15 cellular contexts compared by ENCODE assay signal in the genomic region with DNA sequence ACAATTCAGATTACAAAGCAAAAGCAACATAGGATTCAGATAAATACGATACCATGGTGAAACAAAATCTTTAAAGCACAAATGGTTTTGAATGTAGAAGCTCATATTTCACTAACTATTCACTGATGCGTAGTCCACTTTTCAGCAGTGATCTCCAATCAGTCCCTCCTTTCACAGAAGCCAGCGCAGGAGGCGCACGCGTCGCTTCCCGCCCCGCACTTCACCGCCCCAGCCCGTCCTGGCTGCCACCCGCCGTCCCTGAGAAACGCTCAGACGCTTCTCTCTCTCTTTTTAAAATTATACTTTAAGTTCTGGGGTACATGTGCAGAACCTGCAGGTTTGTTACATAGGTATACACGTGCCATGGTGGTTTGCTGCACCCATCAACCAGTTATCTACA. TPM values are rescaled to one million over a fixed set of nuclear protein-coding genes. Genes with fewer than 3 reads are reported as not detected.
DNase-seq lines count a peak whose midpoint lies in the region; ATAC-seq, FAIRE-seq and TF ChIP-seq lines count a peak whose summit lies in the region.
"Had no signal": no experiment of that assay in that cellular context is flagged by ENCODE, and none has a peak within 500 bp of the region (broad histone marks: within the 10 kb centered on the region; RNA-seq: fewer than 3 reads in every experiment).

No MANE protein-coding gene starts in this region.

- no peak for TF ChIP-seq POLR2A in H1 (IDR thresholded peaks at IDR 0.05; ENCODE audit: control extremely low read depth in 1 of 2, low read depth in 2 of 2, low read length in 2 of 2)

- H3K27me3 ChIP-seq in H1 (replicated peaks in 1 of 4; ENCODE audit: control insufficient read depth in 3 of 4, extremely low read depth in 1 of 4, insufficient read depth in 3 of 4, low read length in 3 of 4), result peaks cover 0 to 6% (median 4%) of the 10 kb centered on the region in 4 experiments; a peak in 4 of 7 replicates
- H3K27me3 ChIP-seq in parathyroid adenoma (ENCODE audit: control insufficient read depth, insufficient read depth, low read length), result no peaks in the 10 kb centered on the region

- no peak overlapping the region for H3K9ac ChIP-seq in H1 (replicated peaks in 1 of 4; ENCODE audit: extremely low read depth in 1 of 4, low read depth in 3 of 4, low read length in 3 of 4)
- H3K9ac ChIP-seq in parathyroid adenoma, result no peak overlapping the region

- CTCF ChIA-PET in H1 (lab: Charles Lee; ENCODE audit: partially characterized antibody), result interaction anchor here (0.6 kb wide), 1 partner anchor 158 kb away, joined by 3 read pairs; no protein-coding TSS in a partner anchor

- H3K9me3 ChIP-seq in H1 (ENCODE audit: insufficient read depth in 2 of 2, low read depth in 1 of 2, low read length in 1 of 2) (no peaks in the 10 kb centered on the region; a peak in 1 of 4 replicates), parathyroid adenoma (ENCODE audit: control insufficient read depth, low read length) (no peaks in the 10 kb centered on the region)

- H2BK120ac ChIP-seq in H1 (replicated peaks; ENCODE audit: low read depth, low read length), result no peak overlapping the region

- no peak for TF ChIP-seq EP300 in H1 (IDR thresholded peaks at IDR 0.05; ENCODE audit: borderline replicate concordance in 1 of 2, low read depth in 2 of 2, low read length in 2 of 2)

- H3K27ac ChIP-seq in H1 (ENCODE audit: low read depth, low read length) (no peak overlapping the region), parathyroid adenoma (no peak overlapping the region)
- H3K27ac ChIP-seq: A549, neutrophil had no signal

- no peak overlapping the region for H2BK20ac ChIP-seq in H1 (ENCODE audit: low read length)

- H3K14ac ChIP-seq in H1 (ENCODE audit: insufficient read length), result no peak overlapping the region

- H3K4me2 ChIP-seq in H1 (ENCODE audit: insufficient read depth in 1 of 2, low read depth in 2 of 2, low read length in 2 of 2) (peak overlapping the region; percentile 11 to 84; a peak in 3 of 4 replicates), parathyroid adenoma (ENCODE audit: low read length) (peak overlapping the region; percentile 55)
- H3K4me2 ChIP-seq: A549 had no signal

- H4K8ac ChIP-seq in H1 (ENCODE audit: extremely low read depth, insufficient read depth, low read length), result no peak overlapping the region

- TF ChIP-seq CTCF in H1 (IDR thresholded peaks at IDR 0.05; ENCODE audit: control extremely low read depth in 1 of 3, insufficient read depth in 1 of 3, low read depth in 1 of 3, low read length in 3 of 3) (no peak), parathyroid adenoma (IDR thresholded peaks at IDR 0.05) (no peak), GM10266 (IDR thresholded peaks at IDR 0.05; ENCODE audit: control insufficient read depth, insufficient read depth, low read depth, missing control alignments) (no peak)

- no peak overlapping the region for H4K91ac ChIP-seq in H1 (replicated peaks; ENCODE audit: insufficient read length, low read length)

- no peak overlapping the region for H2BK12ac ChIP-seq in H1 (ENCODE audit: low read depth, low read length)

- DNase-seq in NCI-H1436 (lab: John Stamatoyannopoulos, UW) (peak; percentile 1), NCI-H1436 treated with DMSO at 0.1 percent for 48 hours (lab: John Stamatoyannopoulos, UW) (no peak), DMS79 (lab: John Stamatoyannopoulos, UW) (peak; percentile 10), H1 (ENCODE audit: low read depth in 1 of 2, low spot score in 2 of 2) (no peak), GM10266 (ENCODE audit: extremely low spot score) (no peak), NCI-H526 treated with DMSO at 0.1 percent for 48 hours (lab: John Stamatoyannopoulos, UW) (no peak)
- DNase-seq: aorta, NCI-H1048, NCI-H69, small intestine, T1000 had no signal

- H3K4me1 ChIP-seq in H1 (replicated peaks in 1 of 4; ENCODE audit: control insufficient read depth in 3 of 4, insufficient read depth in 4 of 4, low read length in 3 of 4) (peaks cover 0 to 6% (median 1%) of the 10 kb centered on the region in 4 experiments; a peak in 2 of 7 replicates), parathyroid adenoma (no peaks in the 10 kb centered on the region)
- H3K4me1 ChIP-seq: A549 had no signal

- H3K4me3 ChIP-seq in H1 (ENCODE audit: extremely low read depth in 1 of 4, insufficient read depth in 2 of 4, low read depth in 3 of 4, low read length in 4 of 4), result peak overlapping the region in 1 of 4 experiments; percentile 74; a peak in 2 of 8 replicates
- H3K4me3 ChIP-seq in parathyroid adenoma (ENCODE audit: low read depth, low read length), result peak overlapping the region; percentile 25
- H3K4me3 ChIP-seq: A549 had no signal

- no peaks in the 10 kb centered on the region for H3K79me1 ChIP-seq in H1 (ENCODE audit: low read depth, low read length)

- H3K4ac ChIP-seq in H1 (replicated peaks; ENCODE audit: insufficient read length, low read depth, low read length), result no peak overlapping the region

- no peak overlapping the region for H2AK5ac ChIP-seq in H1 (ENCODE audit: low read depth, low read length)

- H3K23me2 ChIP-seq in H1 (ENCODE audit: low read depth, low read length), result peaks cover 7% of the 10 kb centered on the region; the same call in 1 of the 2 replicates

- ATAC-seq in GM21423 (IDR thresholded peaks at IDR 0.05; ENCODE audit: unreplicated experiment), result no peak
- ATAC-seq: A549 had no signal

- no peak overlapping the region for H4K5ac ChIP-seq in H1 (ENCODE audit: insufficient read length, low read depth, low read length)

- FAIRE-seq in H1 (lab: Jason Lieb, UNC), result no peak
- FAIRE-seq: A549, small intestine had no signal

- H3K18ac ChIP-seq in H1 (ENCODE audit: extremely low read depth, low read length), result no peak overlapping the region

- H2AFZ ChIP-seq in H1 (ENCODE audit: low read length) (no peak overlapping the region), parathyroid adenoma (peak overlapping the region; percentile 26)

- no peak overlapping the region for H2BK15ac ChIP-seq in H1 (ENCODE audit: low read length)

- H4K20me1 ChIP-seq in H1 (replicated peaks in 1 of 2; ENCODE audit: control insufficient read depth in 1 of 2, insufficient read depth in 2 of 2, low read length in 2 of 2), result no peaks in the 10 kb centered on the region

- WGBS in H1 (ENCODE audit: extremely low coverage in 1 of 2, insufficient coverage in 1 of 2, insufficient read length in 1 of 2, insufficient replicate concordance in 2 of 2, low coverage in 1 of 2, low lambda C conversion rate in 2 of 2, missing lambda C conversion rate in 1 of 2), 2 experiments, result 79% methylated on average over 10 of the region's 16 CpGs; no CpG with 5 or more reads in 1 of the 2 experiments

- no peak overlapping the region for H3K23ac ChIP-seq in H1 (ENCODE audit: insufficient read length)

- H3K79me2 ChIP-seq in H1 (ENCODE audit: control insufficient read depth in 1 of 2, insufficient read depth in 2 of 2, low read length in 2 of 2), result no peaks in the 10 kb centered on the region
- H3K79me2 ChIP-seq in parathyroid adenoma, result no peaks in the 10 kb centered on the region

- POLR2A ChIA-PET in H1 (lab: Charles Lee; ENCODE audit: partially characterized antibody), result interaction anchor here (1.6 to 2.1 kb wide), 2 partner anchors 18 to 60 kb away, joined by 5 to 8 read pairs; no protein-coding TSS in a partner anchor

- H3K56ac ChIP-seq in H1 (replicated peaks; ENCODE audit: insufficient read length, low read depth, low read length), result no peak overlapping the region

- H2BK5ac ChIP-seq in H1 (ENCODE audit: low read depth, low read length), result no peak overlapping the region

- no peak for TF ChIP-seq RAD21 in H1 (IDR thresholded peaks at IDR 0.05 in 1 of 2, conservative IDR thresholded peaks at IDR 0.05 in 1 of 2; ENCODE audit: low read depth in 2 of 2, low read length in 2 of 2)

- H3K36me3 ChIP-seq in H1 (ENCODE audit: control insufficient read depth in 2 of 4, insufficient read depth in 4 of 4, low read length in 3 of 4) (no peaks in the 10 kb centered on the region), parathyroid adenoma (ENCODE audit: control insufficient read depth, insufficient read depth, low read length) (no peaks in the 10 kb centered on the region)
- H3K36me3 ChIP-seq: neutrophil had no signal

TF ChIP-seq in H1, 55 proteins besides CTCF, POLR2A, EP300 and RAD21:
- TF ChIP-seq KDM4A (IDR thresholded peaks at IDR 0.05; ENCODE audit: low read depth, low read length, severe bottlenecking), result no peak
- TF ChIP-seq, protein P1, sequence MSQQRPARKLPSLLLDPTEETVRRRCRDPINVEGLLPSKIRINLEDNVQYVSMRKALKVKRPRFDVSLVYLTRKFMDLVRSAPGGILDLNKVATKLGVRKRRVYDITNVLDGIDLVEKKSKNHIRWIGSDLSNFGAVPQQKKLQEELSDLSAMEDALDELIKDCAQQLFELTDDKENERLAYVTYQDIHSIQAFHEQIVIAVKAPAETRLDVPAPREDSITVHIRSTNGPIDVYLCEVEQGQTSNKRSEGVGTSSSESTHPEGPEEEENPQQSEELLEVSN (IDR thresholded peaks at IDR 0.05), result 0 out of 2 replicates have a peak, but pooled peaks have one; percentile 20

RNA-seq across cellular contexts. Expression of a gene that starts 19.8 kb away (rescaled TPM):
- 44.6 and 45.2 TPM in 2 replicates for total RNA-seq in H1 (2021; fragmentation: NEBNext Ultra II Directional; extraction: Animal tissue kit (Norgen Biotek cat#: 25700))
- polyA plus RNA-seq in H1 (2011; rRNA removed), result 31.4 and 58.8 TPM in 2 replicates
- polyA plus RNA-seq in H1 (2011; cell fraction: cytosol; rRNA removed), result 46.5 TPM
- 107 TPM for polyA plus RNA-seq in H1 (2011; cell fraction: nucleus; rRNA removed)
- 34.1 to 36.9 TPM (median 35.8 TPM) in 4 replicates for polyA plus RNA-seq in H1 (2012, experiment 1 of 2)
- polyA plus RNA-seq in H1 (2012, experiment 2 of 2), result 34.9 TPM
- 26.8 TPM for polyA plus RNA-seq in H1 (2013, experiment 1 of 2)
- 25.1 TPM for polyA plus RNA-seq in H1 (2013, experiment 2 of 2)
- polyA minus RNA-seq in H1 (2011; rRNA and poly(A)+ RNA removed), result 82.5 and 105 TPM in 2 replicates
- polyA minus RNA-seq in H1 (2011; cell fraction: cytosol; rRNA and poly(A)+ RNA removed), result 37.5 TPM
- 38.0 TPM for polyA minus RNA-seq in H1 (2011; cell fraction: nucleus; rRNA and poly(A)+ RNA removed)

RNA-seq across cellular contexts. Expression of a gene that starts 48.9 kb away (rescaled TPM):
- 16.9 and 20.3 TPM in 2 replicates for total RNA-seq in H1 (2021; fragmentation: NEBNext Ultra II Directional; extraction: Animal tissue kit (Norgen Biotek cat#: 25700))
- 2.7 and 3.6 TPM in 2 replicates for polyA plus RNA-seq in H1 (2011; rRNA removed)
- polyA plus RNA-seq in H1 (2011; cell fraction: cytosol; rRNA removed), result 4.0 TPM
- 7.8 TPM for polyA plus RNA-seq in H1 (2011; cell fraction: nucleus; rRNA removed)
- polyA plus RNA-seq in H1 (2012, experiment 1 of 2), result 4.4 to 9.6 TPM (median 6.0 TPM) in 4 replicates
- 0.55 TPM for polyA plus RNA-seq in H1 (2012, experiment 2 of 2)
- 14.7 TPM for polyA plus RNA-seq in H1 (2013, experiment 1 of 2)
- 12.7 TPM for polyA plus RNA-seq in H1 (2013, experiment 2 of 2)
- 10.2 and 20.7 TPM in 2 replicates for polyA minus RNA-seq in H1 (2011; rRNA and poly(A)+ RNA removed)
- polyA minus RNA-seq in H1 (2011; cell fraction: cytosol; rRNA and poly(A)+ RNA removed), result 13.4 TPM
- 45.6 TPM for polyA minus RNA-seq in H1 (2011; cell fraction: nucleus; rRNA and poly(A)+ RNA removed)

Comparison
In these comparisons a context has a peak if more than half of its experiments do, and no peak if none do; other contexts are left out.
1. DNase-seq: peak in NCI-H1436 (single experiment) and DMS79 (single experiment); none in NCI-H1436 treated with DMSO at 0.1 percent for 48 hours (single experiment), H1 (0 of 2), GM10266 (single experiment) and NCI-H526 treated with DMSO at 0.1 percent for 48 hours (single experiment).